ENCODE assay signal across 1 cellular context in the genomic region with DNA sequence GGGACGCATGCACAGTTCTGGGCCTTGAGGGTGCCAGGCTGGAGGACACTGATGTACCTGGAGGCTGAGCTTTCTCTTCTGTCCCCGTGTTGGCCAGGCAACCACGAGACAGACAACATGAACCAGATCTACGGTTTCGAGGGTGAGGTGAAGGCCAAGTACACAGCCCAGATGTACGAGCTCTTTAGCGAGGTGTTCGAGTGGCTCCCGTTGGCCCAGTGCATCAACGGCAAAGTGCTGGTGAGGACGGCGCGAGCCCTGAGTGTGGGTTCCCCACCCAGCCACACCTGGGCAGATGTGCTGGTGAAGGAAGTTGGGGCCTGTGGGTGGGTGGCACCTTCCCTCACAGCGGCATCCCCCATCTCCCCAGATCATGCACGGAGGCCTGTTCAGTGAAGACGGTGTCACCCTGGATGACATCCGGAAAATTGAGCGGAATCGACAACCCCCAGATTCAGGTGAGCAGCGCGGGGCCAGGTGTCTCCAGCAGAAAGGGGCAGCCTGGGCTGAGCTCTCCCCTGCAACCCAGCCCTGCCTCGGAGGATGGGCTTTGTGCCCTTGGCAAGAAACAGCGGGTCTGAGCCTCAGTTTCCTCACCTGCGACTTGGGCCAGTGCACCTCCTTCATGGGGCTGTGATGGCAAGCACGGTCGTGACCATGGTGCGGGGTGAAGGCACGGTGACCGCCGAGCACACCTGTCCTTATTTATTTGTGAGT.
TF ChIP-seq lines count a peak whose summit lies in the region.

No MANE protein-coding gene starts in this region.

TF ChIP-seq in K562, 482 proteins besides CTCF, POLR2A, EP300 and RAD21:
- TF ChIP-seq FOXA1 (IDR thresholded peaks at IDR 0.05; ENCODE audit: borderline replicate concordance): no peak
- TF ChIP-seq POLR2G (IDR thresholded peaks at IDR 0.05; ENCODE audit: low read depth, low read length): peak; percentile 44
